1 cellular context compared by ENCODE assay signal in the genomic region with DNA sequence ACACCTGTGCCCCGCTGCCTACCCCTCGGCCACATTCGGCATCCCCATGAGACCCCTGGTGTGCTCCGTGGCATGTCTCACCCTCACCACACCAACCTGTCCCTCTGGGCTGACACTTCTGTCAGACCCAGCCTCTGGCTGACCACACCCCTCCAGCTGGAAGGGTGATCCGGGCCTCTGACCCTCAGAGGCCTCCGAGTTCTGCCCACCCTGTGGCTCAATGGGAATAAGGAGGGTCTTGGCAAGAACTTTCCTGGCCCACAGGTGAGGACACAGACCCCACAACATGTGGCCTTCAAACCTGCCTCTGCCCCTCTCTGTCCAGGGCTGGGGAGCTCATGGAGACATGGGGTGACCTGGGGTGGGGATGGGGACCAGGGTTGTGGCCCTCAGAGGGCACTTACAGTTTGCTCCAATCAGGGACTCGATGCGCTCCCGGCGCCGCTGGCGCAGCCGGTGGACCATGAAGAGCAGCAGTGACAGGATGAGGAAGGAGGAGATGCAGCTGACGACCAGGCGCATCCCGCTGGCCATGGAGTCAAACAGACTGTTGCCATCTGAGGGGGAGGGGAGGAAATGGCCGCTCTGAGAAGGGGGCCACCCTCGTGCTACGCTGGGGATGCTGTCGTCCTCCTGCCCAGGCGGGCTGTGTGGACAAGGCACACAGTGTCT.
TF ChIP-seq lines count a peak whose summit lies in the region.

No MANE protein-coding gene starts in this region.

TF ChIP-seq in K562, 482 proteins besides CTCF, POLR2A, EP300 and RAD21 (continued from another document):
- TF ChIP-seq, protein P1, sequence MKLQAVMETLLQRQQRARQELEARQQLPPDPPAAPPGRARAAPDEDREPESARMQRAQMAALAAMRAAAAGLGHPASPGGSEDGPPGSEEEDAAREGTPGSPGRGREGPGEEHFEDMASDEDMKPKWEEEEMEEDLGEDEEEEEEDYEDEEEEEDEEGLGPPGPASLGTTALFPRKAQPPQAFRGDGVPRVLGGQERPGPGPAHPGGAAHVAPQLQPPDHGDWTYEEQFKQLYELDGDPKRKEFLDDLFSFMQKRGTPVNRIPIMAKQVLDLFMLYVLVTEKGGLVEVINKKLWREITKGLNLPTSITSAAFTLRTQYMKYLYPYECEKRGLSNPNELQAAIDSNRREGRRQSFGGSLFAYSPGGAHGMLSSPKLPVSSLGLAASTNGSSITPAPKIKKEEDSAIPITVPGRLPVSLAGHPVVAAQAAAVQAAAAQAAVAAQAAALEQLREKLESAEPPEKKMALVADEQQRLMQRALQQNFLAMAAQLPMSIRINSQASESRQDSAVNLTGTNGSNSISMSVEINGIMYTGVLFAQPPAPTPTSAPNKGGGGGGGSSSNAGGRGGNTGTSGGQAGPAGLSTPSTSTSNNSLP (IDR thresholded peaks at IDR 0.05; ENCODE audit: borderline replicate concordance, low read depth, low read length) = no peak
- TF ChIP-seq YY1 (IDR thresholded peaks at IDR 0.05; ENCODE audit: borderline replicate concordance in 1 of 3, control insufficient read depth in 1 of 3, extremely low read depth in 1 of 3, insufficient read depth in 3 of 3, insufficient read length in 1 of 3, insufficient replicate concordance in 2 of 3, low read depth in 1 of 3, low read length in 2 of 3) = peak in 1 of 3 experiments; percentile 14
